ENCODE assay signal across 8 cellular contexts in the genomic region with DNA sequence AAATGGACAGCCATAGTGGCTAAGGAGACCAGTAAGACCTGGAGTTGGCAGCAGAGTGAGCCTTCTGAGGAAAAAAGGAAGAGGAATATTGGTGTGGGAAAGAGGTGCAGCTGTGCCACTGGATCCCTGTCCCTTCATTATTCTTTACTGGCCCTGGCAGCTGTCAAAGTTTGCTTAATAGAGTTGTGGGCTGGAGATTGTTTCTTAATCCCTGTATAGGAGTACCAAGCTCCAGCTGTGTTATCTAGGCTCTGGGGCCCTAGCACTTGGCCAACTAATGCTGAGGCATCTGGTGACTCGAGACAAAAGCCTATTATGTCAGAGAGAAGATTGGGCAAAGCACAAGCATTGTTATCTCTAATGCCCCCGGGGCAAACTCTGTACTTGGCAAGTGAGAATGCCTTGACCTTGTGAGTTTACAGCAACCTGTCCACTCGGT.
DNase-seq lines count a peak whose midpoint lies in the region; ATAC-seq and TF ChIP-seq lines count a peak whose summit lies in the region.

No MANE protein-coding gene starts in this region.

- no TSS peak for BruUV-seq in Calu3 (replicated peaks; lab: Mats Ljungman, UMichigan)

- intact Hi-C loops in Calu3 (cut with micrococcal nuclease; ENCODE audit: unreplicated experiment), result loop anchor here (5.0 kb wide), 1 partner anchor 116 kb away; no protein-coding TSS in a partner anchor

- H3K4ac ChIP-seq in mesenchymal stem cell (ENCODE audit: low read depth in 1 of 2, low read length in 2 of 2), result no peak overlapping the region

- DNase-seq in Calu3 (peak; percentile 74), NCI-H2171 (lab: John Stamatoyannopoulos, UW) (peak; percentile 20), caudate nucleus (lab: John Stamatoyannopoulos, UW) (peak in 52 of 61 donors; percentile 14 to 87 (median 61)), mesenchymal stem cell (peak; percentile 51), cerebellum (ENCODE audit: low spot score) (no peak)
- DNase-seq in activated naive CD4-positive, alpha-beta T cell treated with anti-CD3 and anti-CD28 coated beads, Interleukin-2, amount 50 U/mL, for 72 hours (ENCODE audit: low spot score in 2 of 2), result no peak
- DNase-seq in activated CD8-positive, alpha-beta T cell treated with anti-CD3 and anti-CD28 coated beads, Interleukin-2, amount 10 ng/mL, durations not matched to agents 7 days and 5 days, result no peak
- DNase-seq in activated CD8-positive, alpha-beta memory T cell treated with anti-CD3 and anti-CD28 coated beads, Interleukin-2, amount 50 U/mL, for 4 hours, result no peak

- H2BK15ac ChIP-seq in mesenchymal stem cell (ENCODE audit: low read depth, poor library complexity, severe bottlenecking), result no peak overlapping the region

- peak overlapping the region; percentile 23 for H3K9ac ChIP-seq in mesenchymal stem cell (ENCODE audit: low read length)

- no peak overlapping the region for H2AK5ac ChIP-seq in mesenchymal stem cell (ENCODE audit: low read length, severe bottlenecking)

- no peak overlapping the region for H2BK12ac ChIP-seq in mesenchymal stem cell (ENCODE audit: low read length in 2 of 2)

- H3K4me2 ChIP-seq in mesenchymal stem cell (ENCODE audit: low read length, poor library complexity, severe bottlenecking), result no peak overlapping the region

- peak overlapping the region; percentile 95 for H3K27ac ChIP-seq in caudate nucleus (ENCODE audit: low read depth, low read length)
- H3K27ac ChIP-seq in mesenchymal stem cell (ENCODE audit: low read length, poor library complexity, severe bottlenecking), result no peak overlapping the region

- peaks cover 80% of the 10 kb centered on the region for H3K4me1 Mint-ChIP-seq in Calu3 (ENCODE audit: low read depth, unreplicated experiment)
- peaks cover 10% of the 10 kb centered on the region for H3K4me1 Mint-ChIP-seq in activated CD8-positive, alpha-beta T cell treated with anti-CD3 and anti-CD28 coated beads, Interleukin-2, amount 10 ng/mL, durations not matched to agents 7 days and 5 days (ENCODE audit: low read depth)

- no peak overlapping the region for H2AFZ ChIP-seq in mesenchymal stem cell (ENCODE audit: low read depth, low read length)

- no peak overlapping the region for H4K91ac ChIP-seq in mesenchymal stem cell (ENCODE audit: low read length)

- no peaks in the 10 kb centered on the region for H3K9me3 Mint-ChIP-seq in Calu3 (ENCODE audit: low read depth, unreplicated experiment)
- H3K9me3 Mint-ChIP-seq in activated naive CD4-positive, alpha-beta T cell treated with anti-CD3 and anti-CD28 coated beads, Interleukin-2, amount 50 U/mL, for 72 hours, result no peaks in the 10 kb centered on the region
- H3K9me3 Mint-ChIP-seq in activated CD8-positive, alpha-beta T cell treated with anti-CD3 and anti-CD28 coated beads, Interleukin-2, amount 10 ng/mL, durations not matched to agents 7 days and 5 days (ENCODE audit: insufficient read depth), result no peaks in the 10 kb centered on the region

- CTCF ChIA-PET in Calu3 (lab: Charles Lee), result interaction anchor here (0.9 to 1.2 kb wide), 2 partner anchors 11 to 21 kb away, joined by 3 read pairs; no protein-coding TSS in a partner anchor
- CTCF ChIA-PET in activated CD8-positive, alpha-beta T cell treated with anti-CD3 and anti-CD28 coated beads, Interleukin-2, amount 10 ng/mL, durations not matched to agents 7 days and 5 days (lab: Charles Lee), result interaction anchor here (1.7 kb wide), 1 partner anchor 9 kb away, joined by 3 read pairs; no protein-coding TSS in a partner anchor

- H2BK120ac ChIP-seq in mesenchymal stem cell (ENCODE audit: low read depth, low read length), result no peak overlapping the region

- H3K27ac Mint-ChIP-seq in Calu3 (ENCODE audit: unreplicated experiment), result peak overlapping the region; percentile 68
- no peak overlapping the region for H3K27ac Mint-ChIP-seq in activated naive CD4-positive, alpha-beta T cell treated with anti-CD3 and anti-CD28 coated beads, Interleukin-2, amount 50 U/mL, for 72 hours
- no peak overlapping the region for H3K27ac Mint-ChIP-seq in activated CD8-positive, alpha-beta T cell treated with anti-CD3 and anti-CD28 coated beads, Interleukin-2, amount 10 ng/mL, durations not matched to agents 7 days and 5 days

- no peak overlapping the region for H3K4me3 ChIP-seq in mesenchymal stem cell (ENCODE audit: insufficient read depth in 1 of 2, low read depth in 1 of 2, low read length in 2 of 2)

- POLR2A ChIA-PET in activated CD8-positive, alpha-beta T cell treated with anti-CD3 and anti-CD28 coated beads, Interleukin-2, amount 10 ng/mL, durations not matched to agents 7 days and 5 days (lab: Charles Lee), result no interaction called here

- H3K9me3 ChIP-seq in mesenchymal stem cell (ENCODE audit: control insufficient read depth, low read length), result no peaks in the 10 kb centered on the region

- H3K36me3 ChIP-seq in mesenchymal stem cell (ENCODE audit: control insufficient read depth in 1 of 2, insufficient read depth in 2 of 2, low read depth in 1 of 2, low read length in 2 of 2), result peaks cover 2 to 5% of the 10 kb centered on the region in 2 experiments

- WGBS in mesenchymal stem cell, result 19% methylated on average over 3 of the region's 3 CpGs

- no peak overlapping the region for H3K23ac ChIP-seq in mesenchymal stem cell (ENCODE audit: low read length in 2 of 2)

- no peak overlapping the region for H4K8ac ChIP-seq in mesenchymal stem cell (ENCODE audit: low read length)

- H3K4me3 Mint-ChIP-seq in Calu3 (ENCODE audit: low read depth, unreplicated experiment), result no peak overlapping the region
- no peak overlapping the region for H3K4me3 Mint-ChIP-seq in activated CD8-positive, alpha-beta T cell treated with anti-CD3 and anti-CD28 coated beads, Interleukin-2, amount 10 ng/mL, durations not matched to agents 7 days and 5 days

- peaks cover 24% of the 10 kb centered on the region for H3K79me1 ChIP-seq in mesenchymal stem cell (replicated peaks; ENCODE audit: low read length, poor library complexity, severe bottlenecking)

- H3K4me1 ChIP-seq in mesenchymal stem cell (ENCODE audit: control insufficient read depth, insufficient read depth, low read depth, low read length), result peaks cover 10% of the 10 kb centered on the region

- H3K36me3 Mint-ChIP-seq in Calu3 (ENCODE audit: insufficient read depth, unreplicated experiment), result peaks cover 20% of the 10 kb centered on the region
- peaks cover 0 to 17% of the 10 kb centered on the region in 2 donors for H3K36me3 Mint-ChIP-seq in activated naive CD4-positive, alpha-beta T cell treated with anti-CD3 and anti-CD28 coated beads, Interleukin-2, amount 50 U/mL, for 72 hours
- H3K36me3 Mint-ChIP-seq in activated CD8-positive, alpha-beta T cell treated with anti-CD3 and anti-CD28 coated beads, Interleukin-2, amount 10 ng/mL, durations not matched to agents 7 days and 5 days (ENCODE audit: low read depth), result peaks cover 15% of the 10 kb centered on the region

- TF ChIP-seq CTCF in Calu3 (IDR thresholded peaks at IDR 0.05; ENCODE audit: unreplicated experiment), result no peak

- no peaks in the 10 kb centered on the region for H3K27me3 Mint-ChIP-seq in Calu3 (ENCODE audit: unreplicated experiment)
- no peaks in the 10 kb centered on the region for H3K27me3 Mint-ChIP-seq in activated CD8-positive, alpha-beta T cell treated with anti-CD3 and anti-CD28 coated beads, Interleukin-2, amount 10 ng/mL, durations not matched to agents 7 days and 5 days (ENCODE audit: low read depth)

- H3K14ac ChIP-seq in mesenchymal stem cell (ENCODE audit: low read length in 2 of 2), result no peak overlapping the region

- ATAC-seq in activated naive CD4-positive, alpha-beta T cell treated with anti-CD3 and anti-CD28 coated beads, Interleukin-2, amount 50 U/mL, for 72 hours, result no peak
- no peak for ATAC-seq in activated CD8-positive, alpha-beta T cell treated with anti-CD3 and anti-CD28 coated beads, Interleukin-2, amount 10 ng/mL, durations not matched to agents 7 days and 5 days

- no peak overlapping the region for H2BK5ac ChIP-seq in mesenchymal stem cell (ENCODE audit: low read depth, low read length, poor library complexity, severe bottlenecking)

- H3K18ac ChIP-seq in mesenchymal stem cell (ENCODE audit: low read depth in 1 of 2, low read length in 2 of 2), result no peak overlapping the region

- H3K27me3 ChIP-seq in mesenchymal stem cell (ENCODE audit: control insufficient read depth in 1 of 2, insufficient read depth in 1 of 2, low read length in 2 of 2), result no peaks in the 10 kb centered on the region

Comparison
In these comparisons a context has a peak if more than half of its experiments do, and no peak if none do; other contexts are left out.
1. DNase-seq: peak in Calu3 (single experiment), NCI-H2171 (single experiment), caudate nucleus (52 of 61) and mesenchymal stem cell (single experiment); none in cerebellum (single experiment), activated naive CD4-positive, alpha-beta T cell treated with anti-CD3 and anti-CD28 coated beads, Interleukin-2, amount 50 U/mL, for 72 hours (0 of 2), activated CD8-positive, alpha-beta T cell treated with anti-CD3 and anti-CD28 coated beads, Interleukin-2, amount 10 ng/mL, durations not matched to agents 7 days and 5 days (single experiment) and activated CD8-positive, alpha-beta memory T cell treated with anti-CD3 and anti-CD28 coated beads, Interleukin-2, amount 50 U/mL, for 4 hours (single experiment).